8 cellular contexts compared by ENCODE assay signal in the genomic region with DNA sequence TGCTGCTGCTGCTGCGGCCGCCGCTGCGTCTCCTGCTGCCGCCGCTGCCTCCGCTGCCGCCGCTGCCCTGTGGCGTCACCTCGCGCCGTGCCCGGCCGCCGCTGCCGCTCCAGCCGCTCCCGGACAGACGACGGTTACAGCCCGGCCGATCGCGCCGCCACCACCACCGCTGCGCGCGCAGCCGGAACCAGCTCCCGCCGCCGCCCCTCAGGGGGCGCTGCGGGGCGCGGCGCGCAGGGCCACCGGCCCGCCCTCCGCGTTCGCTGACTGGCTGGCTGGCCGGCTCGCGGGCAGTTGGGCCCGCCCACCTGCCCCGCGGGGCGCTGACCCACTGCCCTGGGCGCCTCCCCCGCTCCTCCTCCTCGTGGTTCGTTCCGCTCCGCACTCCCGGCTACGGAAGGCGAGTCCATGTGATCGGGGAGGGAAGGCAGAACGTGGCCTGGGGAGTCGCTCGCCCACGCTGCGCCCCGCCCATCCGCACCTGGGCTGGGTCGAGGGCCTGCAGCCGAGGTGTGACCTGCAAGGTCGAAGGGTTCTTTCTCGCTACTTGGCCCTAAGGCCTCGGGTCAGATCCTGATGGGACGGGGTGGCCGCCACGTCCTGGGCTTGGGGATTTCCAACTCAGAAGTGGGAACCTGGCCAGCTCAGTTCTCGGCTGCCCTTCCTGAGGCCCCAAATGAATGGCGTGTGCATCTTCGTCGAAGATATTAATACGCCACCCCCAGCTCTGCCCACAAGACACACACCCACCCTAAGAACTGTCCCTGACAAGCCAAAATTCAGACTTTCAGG. TPM values are rescaled to one million over a fixed set of nuclear protein-coding genes. Genes with fewer than 3 reads are reported as not detected.
DNase-seq lines count a peak whose midpoint lies in the region; ATAC-seq lines count a peak whose summit lies in the region.

TSS of gene PTP4A2 (minus strand) at position 185 of the 792 bp plus-strand sequence. CDS start 19,303 bp downstream, outside the sequence.

- peaks cover 28% of the 10 kb centered on the region for H3K36me3 Mint-ChIP-seq in activated CD4-positive, alpha-beta T cell treated with anti-CD3 and anti-CD28 coated beads, Interleukin-2, amount 10 ng/mL, durations not matched to agents 24 days and 14 days (ENCODE audit: low read depth)

- ATAC-seq in HG03439 (IDR thresholded peaks at IDR 0.05; ENCODE audit: unreplicated experiment), result peak; percentile 76

- intact Hi-C loops in activated CD4-positive, alpha-beta T cell treated with anti-CD3 and anti-CD28 coated beads, Interleukin-2, amount 10 ng/mL, durations not matched to agents 24 days and 14 days (cut with micrococcal nuclease), result loop anchor here (2.0 to 5.0 kb wide), 2 partner anchors 74 to 134 kb away; partner anchors contain the start of genes KHDRBS1 and TMEM39B

- peaks cover 66% of the 10 kb centered on the region for H3K4me1 Mint-ChIP-seq in activated CD4-positive, alpha-beta T cell treated with anti-CD3 and anti-CD28 coated beads, Interleukin-2, amount 10 ng/mL, durations not matched to agents 24 days and 14 days

- peak within 1 kb of the TSS; percentile 95 for H3K4me3 Mint-ChIP-seq in activated CD4-positive, alpha-beta T cell treated with anti-CD3 and anti-CD28 coated beads, Interleukin-2, amount 10 ng/mL, durations not matched to agents 24 days and 14 days

- H3K27me3 Mint-ChIP-seq in activated CD4-positive, alpha-beta T cell treated with anti-CD3 and anti-CD28 coated beads, Interleukin-2, amount 10 ng/mL, durations not matched to agents 24 days and 14 days, result no peaks in the 10 kb centered on the region

- H3K9me3 Mint-ChIP-seq in activated CD4-positive, alpha-beta T cell treated with anti-CD3 and anti-CD28 coated beads, Interleukin-2, amount 10 ng/mL, durations not matched to agents 24 days and 14 days, result no peaks in the 10 kb centered on the region

- peak within 1 kb of the TSS; percentile 96 for H3K27ac Mint-ChIP-seq in activated CD4-positive, alpha-beta T cell treated with anti-CD3 and anti-CD28 coated beads, Interleukin-2, amount 10 ng/mL, durations not matched to agents 24 days and 14 days

- DNase-seq in C1 segment of cervical spinal cord (lab: John Stamatoyannopoulos, UW) (peak; percentile 61 to 96 (median 85)), GM19238 (ENCODE audit: insufficient read length, low spot score) (peak; percentile 90), NCI-H510A treated with DMSO at 0.1 percent for 48 hours (lab: John Stamatoyannopoulos, UW) (peak; percentile 60), cortex of kidney (lab: John Stamatoyannopoulos, UW) (peak; percentile 91), left kidney (ENCODE audit: low read depth, low spot score) (peak; percentile 96)
- DNase-seq in activated CD4-positive, alpha-beta T cell treated with anti-CD3 and anti-CD28 coated beads, Interleukin-2, amount 10 ng/mL, durations not matched to agents 24 days and 14 days, result peak; percentile 96
- peak; percentile 90 for DNase-seq in stimulated activated CD4-positive, alpha-beta T cell treated with anti-CD3 and anti-CD28 coated beads, Interleukin-1b, Interleukin-23, amount 100 ng/mL, for 48 hours

RNA-seq across cellular contexts. Expression of gene PTP4A2, which starts in this region (rescaled TPM):
- 363 and 390 TPM in 2 replicates for total RNA-seq in activated CD4-positive, alpha-beta T cell treated with anti-CD3 and anti-CD28 coated beads, Interleukin-2, amount 10 ng/mL, durations not matched to agents 24 days and 14 days

Comparison
In these comparisons a context has a peak if more than half of its experiments do, and no peak if none do; other contexts are left out.
1. Peak in every context shown above with its lines: DNase-seq and ATAC-seq.